In the genomic region with DNA sequence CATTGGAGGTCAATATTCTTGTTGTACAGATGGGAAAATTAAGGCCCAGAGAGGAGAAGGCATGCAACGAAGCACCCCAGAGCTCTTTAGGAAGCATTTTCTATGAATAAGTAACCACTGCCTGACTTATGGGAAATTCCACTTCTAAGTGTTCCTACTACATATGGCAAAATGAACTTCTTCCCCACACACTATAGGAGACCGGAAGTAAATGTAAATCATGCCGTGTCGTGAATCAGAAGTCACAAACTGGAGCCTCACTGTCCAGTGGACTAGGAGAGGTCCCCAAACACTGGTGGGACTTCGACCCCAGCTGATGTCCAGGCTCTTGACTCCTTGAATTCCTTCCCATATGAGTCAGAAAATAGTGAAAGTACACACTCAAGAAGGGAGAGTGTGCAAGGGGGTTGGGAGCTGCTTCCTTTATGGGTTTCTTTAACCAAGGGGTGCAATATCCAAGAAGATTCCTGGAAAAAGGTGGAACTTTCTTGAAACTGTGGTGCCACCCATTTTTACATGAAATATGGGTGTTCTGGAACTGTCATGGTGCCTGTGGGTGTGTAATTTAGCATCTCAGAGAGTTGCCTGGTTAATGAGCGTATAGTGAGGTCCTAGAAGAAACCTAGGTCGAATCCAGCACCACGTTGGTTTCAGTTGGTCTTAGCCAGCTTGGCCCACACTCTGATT, we compare ENCODE assay signal across 10 cellular contexts. TPM values are rescaled to one million over a fixed set of nuclear protein-coding genes. Genes with fewer than 3 reads are reported as not detected.
A peak's percentile ranks its signal among the peaks of the same experiment; 100 is the strongest.
DNase-seq lines count a peak whose midpoint lies in the region; ATAC-seq and TF ChIP-seq lines count a peak whose summit lies in the region.
"Had no signal": no experiment of that assay in that cellular context is flagged by ENCODE, and none has a peak within 500 bp of the region (broad histone marks: within the 10 kb centered on the region; RNA-seq: fewer than 3 reads in every experiment).

No MANE protein-coding gene starts in this region.

- no peaks in the 10 kb centered on the region for H3K9me3 Mint-ChIP-seq in stimulated activated naive B cell treated with anti-CD40 and anti-IgM and Interleukin-4, amounts not matched to agents 10 μg/mL and 1 μg/mL and 100 μg/mL, for 72 hours
- H3K9me3 Mint-ChIP-seq in endothelial cell (ENCODE audit: unreplicated experiment) = no peaks in the 10 kb centered on the region

- TF ChIP-seq CTCF in dorsolateral prefrontal cortex (IDR thresholded peaks at IDR 0.05 in 54 of 56, conservative IDR thresholded peaks at IDR 0.05 in 2 of 56; ENCODE audit: low read depth in 1 of 56, partially characterized antibody in 56 of 56) (no peak), endothelial cell (IDR thresholded peaks at IDR 0.05; ENCODE audit: unreplicated experiment) (no peak)

- peak overlapping the region in 1 of 2 donors; percentile 63 for H3K4me3 Mint-ChIP-seq in stimulated activated naive B cell treated with anti-CD40 and anti-IgM and Interleukin-4, amounts not matched to agents 10 μg/mL and 1 μg/mL and 100 μg/mL, for 72 hours
- H3K4me3 Mint-ChIP-seq in endothelial cell (ENCODE audit: unreplicated experiment) = no peak overlapping the region

- peak in 1 of 10 donors; percentile 1 for DNase-seq in dorsolateral prefrontal cortex
- DNase-seq in stimulated activated naive B cell treated with anti-CD40 and anti-IgM and Interleukin-4, amounts not matched to agents 10 μg/mL and 1 μg/mL and 100 μg/mL, for 72 hours = no peak
- DNase-seq in germinal center (ENCODE audit: low spot score) = no peak
- no peak for DNase-seq in NOMO-1 treated with dmso at 0.1 percent for 144 hours (lab: John Stamatoyannopoulos, UW; ENCODE audit: unreplicated experiment)
- no peak for DNase-seq in endothelial cell (ENCODE audit: low spot score)
- DNase-seq: T-helper 9 cell had no signal

- H3K27ac Mint-ChIP-seq in stimulated activated naive B cell treated with anti-CD40 and anti-IgM and Interleukin-4, amounts not matched to agents 10 μg/mL and 1 μg/mL and 100 μg/mL, for 72 hours = peak overlapping the region; percentile 85
- no peak overlapping the region for H3K27ac Mint-ChIP-seq in endothelial cell (ENCODE audit: unreplicated experiment)

- H3K4me1 Mint-ChIP-seq in stimulated activated naive B cell treated with anti-CD40 and anti-IgM and Interleukin-4, amounts not matched to agents 10 μg/mL and 1 μg/mL and 100 μg/mL, for 72 hours = peaks cover 63 to 74% of the 10 kb centered on the region in 2 donors
- peaks cover 33% of the 10 kb centered on the region for H3K4me1 Mint-ChIP-seq in endothelial cell (ENCODE audit: unreplicated experiment)

- H3K4me3 ChIP-seq in dorsolateral prefrontal cortex = peak overlapping the region in 13 of 59 donors; percentile 2 to 97 (median 19)

- peak overlapping the region in 58 of 59 donors; percentile 85 to 99 (median 97) for H3K27ac ChIP-seq in dorsolateral prefrontal cortex
- H3K27ac ChIP-seq: epithelial cell of prostate had no signal

- intact Hi-C loops in dorsolateral prefrontal cortex (cut with DNase I) = no loop called here

- peaks cover 0 to 4% of the 10 kb centered on the region in 2 donors for H3K36me3 Mint-ChIP-seq in stimulated activated naive B cell treated with anti-CD40 and anti-IgM and Interleukin-4, amounts not matched to agents 10 μg/mL and 1 μg/mL and 100 μg/mL, for 72 hours
- no peaks in the 10 kb centered on the region for H3K36me3 Mint-ChIP-seq in endothelial cell (ENCODE audit: low read depth, unreplicated experiment)

- ATAC-seq in GM19395 (IDR thresholded peaks at IDR 0.05; ENCODE audit: unreplicated experiment) = peak; percentile 40
- ATAC-seq in HG03039 (IDR thresholded peaks at IDR 0.05; ENCODE audit: unreplicated experiment) = peak; percentile 32
- ATAC-seq in stimulated activated naive B cell treated with anti-CD40 and anti-IgM and Interleukin-4, amounts not matched to agents 10 μg/mL and 1 μg/mL and 100 μg/mL, for 72 hours (replicated peaks) = peak in 1 of 2 donors; percentile 2

- no peaks in the 10 kb centered on the region for H3K27me3 ChIP-seq in dorsolateral prefrontal cortex

- H3K27me3 Mint-ChIP-seq in stimulated activated naive B cell treated with anti-CD40 and anti-IgM and Interleukin-4, amounts not matched to agents 10 μg/mL and 1 μg/mL and 100 μg/mL, for 72 hours = peaks cover 8 to 9% of the 10 kb centered on the region in 2 donors
- peaks cover 11% of the 10 kb centered on the region for H3K27me3 Mint-ChIP-seq in endothelial cell (ENCODE audit: unreplicated experiment)

RNA-seq across cellular contexts. Expression of a gene that starts 6.7 kb away (rescaled TPM):
- total RNA-seq in dorsolateral prefrontal cortex (100 to 1,000 TPM in 81 of 120 experiments, 10 to 100 TPM in 39; 54.6 to 175 (median 111) TPM), endothelial cell (ENCODE audit: unreplicated experiment) (9.6 TPM)

RNA-seq across cellular contexts. Expression of a gene that starts 12.3 kb away (rescaled TPM):
- total RNA-seq in dorsolateral prefrontal cortex = 100 to 1,000 TPM in 23 of 120 experiments, 10 to 100 TPM in 91, 1 to 10 TPM in 6; 8.1 to 234 (median 44.3) TPM
- total RNA-seq in endothelial cell (ENCODE audit: unreplicated experiment) = 22.5 TPM

RNA-seq across cellular contexts. Expression of a gene that starts 34.5 kb away (rescaled TPM):
- total RNA-seq in dorsolateral prefrontal cortex (10 to 100 TPM in 117 of 120 experiments, 1 to 10 TPM in 3; 9.2 to 20.9 (median 14.1) TPM), endothelial cell (ENCODE audit: unreplicated experiment) (39.2 TPM)

RNA-seq across cellular contexts. Expression of a gene that starts 55.1 kb away (rescaled TPM):
- total RNA-seq in dorsolateral prefrontal cortex = under 1 TPM in 7 of 120 experiments, not detected in 113; 0.13 to 0.46 (median 0.18) TPM
- total RNA-seq in endothelial cell (ENCODE audit: unreplicated experiment) = not detected
- total RNA-seq: pulmonary artery endothelial cell had no signal
